ENCODE assay signal across 1 cellular context in genomic region chr15:74041777-74042435, GRCh38.
TF ChIP-seq lines count a peak whose summit lies in the region.

No MANE protein-coding gene starts in this region.

TF ChIP-seq in IMR-90, 13 proteins besides CTCF, POLR2A, EP300 and RAD21:
- TF ChIP-seq NFE2L2 (IDR thresholded peaks at IDR 0.05; ENCODE audit: low read depth, low read length) (no peak), CEBPB (IDR thresholded peaks at IDR 0.05; ENCODE audit: low read depth, low read length) (no peak), RCOR1 (IDR thresholded peaks at IDR 0.05; ENCODE audit: insufficient replicate concordance, low read length) (no peak), MAZ (IDR thresholded peaks at IDR 0.05; ENCODE audit: borderline replicate concordance, low read depth, low read length) (no peak), USF2 (IDR thresholded peaks at IDR 0.05; ENCODE audit: low read depth, low read length) (no peak), BHLHE40 (IDR thresholded peaks at IDR 0.05; ENCODE audit: low read depth, low read length) (no peak), SMC3 (IDR thresholded peaks at IDR 0.05; ENCODE audit: low read depth, low read length) (no peak), FOS (IDR thresholded peaks at IDR 0.05; ENCODE audit: low read depth, low read length) (no peak)
- TF ChIP-seq, protein P1, sequence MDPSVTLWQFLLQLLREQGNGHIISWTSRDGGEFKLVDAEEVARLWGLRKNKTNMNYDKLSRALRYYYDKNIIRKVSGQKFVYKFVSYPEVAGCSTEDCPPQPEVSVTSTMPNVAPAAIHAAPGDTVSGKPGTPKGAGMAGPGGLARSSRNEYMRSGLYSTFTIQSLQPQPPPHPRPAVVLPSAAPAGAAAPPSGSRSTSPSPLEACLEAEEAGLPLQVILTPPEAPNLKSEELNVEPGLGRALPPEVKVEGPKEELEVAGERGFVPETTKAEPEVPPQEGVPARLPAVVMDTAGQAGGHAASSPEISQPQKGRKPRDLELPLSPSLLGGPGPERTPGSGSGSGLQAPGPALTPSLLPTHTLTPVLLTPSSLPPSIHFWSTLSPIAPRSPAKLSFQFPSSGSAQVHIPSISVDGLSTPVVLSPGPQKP (IDR thresholded peaks at IDR 0.05; ENCODE audit: borderline replicate concordance, low read depth, low read length): no peak
TF ChIP-seq in IMR-90: peak in this region for 0.
